In the genomic region with DNA sequence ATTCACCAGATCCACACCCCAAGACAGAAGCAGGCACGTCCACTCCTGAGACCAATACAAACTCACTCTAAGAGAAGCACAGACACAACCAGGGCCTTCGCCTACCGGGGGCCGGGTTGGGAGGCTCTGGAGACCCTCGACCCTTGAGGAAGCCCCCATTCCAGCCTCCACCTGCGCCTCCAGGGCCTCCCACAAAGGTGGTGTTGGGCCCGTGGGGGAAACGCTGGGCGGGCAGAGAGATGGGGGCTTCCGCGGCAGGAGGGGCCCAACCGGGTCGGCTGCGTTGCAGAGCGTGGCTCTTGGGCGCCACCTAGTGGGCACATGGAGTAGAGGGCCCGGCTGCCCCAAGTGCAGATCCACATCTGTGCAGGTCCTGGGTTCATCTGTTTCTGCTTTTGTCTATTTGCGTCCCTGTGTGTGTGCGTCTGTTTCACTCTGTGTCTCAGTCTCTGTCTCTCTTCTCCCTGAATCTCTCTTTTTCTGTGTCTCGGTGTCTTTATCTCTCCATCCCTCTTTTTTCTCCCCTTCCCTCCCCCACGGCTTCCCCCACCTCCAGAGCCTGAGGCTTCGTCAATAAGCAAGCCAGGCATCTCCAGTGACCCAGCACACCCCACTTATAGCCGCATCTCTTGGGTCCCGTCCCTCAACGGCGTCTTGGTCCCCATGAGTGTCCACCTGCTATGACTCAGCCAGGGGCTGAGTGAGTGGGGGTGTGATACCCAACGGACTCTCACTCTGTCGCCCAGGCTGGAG, we compare ENCODE assay signal across 1 cellular context.
TF ChIP-seq lines count a peak whose summit lies in the region.

No MANE protein-coding gene starts in this region.

TF ChIP-seq in K562, 482 proteins besides CTCF, POLR2A, EP300 and RAD21 (continued from another document and continues in another):
- TF ChIP-seq BCLAF1 (IDR thresholded peaks at IDR 0.05; ENCODE audit: borderline replicate concordance in 1 of 2, control insufficient read depth in 1 of 2, low read depth in 2 of 2, low read length in 1 of 2) (no peak), SPI1 (IDR thresholded peaks at IDR 0.05; ENCODE audit: borderline replicate concordance, low read depth, low read length) (no peak), KLF1 (tag; IDR thresholded peaks at IDR 0.05) (no peak), STAG1 (CRISPR knock-in tag; IDR thresholded peaks at IDR 0.05; ENCODE audit: borderline replicate concordance) (peak; percentile 52), TOE1 (IDR thresholded peaks at IDR 0.05; ENCODE audit: borderline replicate concordance) (no peak), TOE1 (CRISPR knock-in tag; IDR thresholded peaks at IDR 0.05; ENCODE audit: borderline replicate concordance, low read depth) (no peak), NCOA6 (IDR thresholded peaks at IDR 0.05) (no peak), PTTG1 (tag; IDR thresholded peaks at IDR 0.05; ENCODE audit: low read depth) (no peak), GTF2A2 (tag; IDR thresholded peaks at IDR 0.05) (no peak), ATF1 (CRISPR knock-in tag; IDR thresholded peaks at IDR 0.05) (no peak), ATF1 (tag; IDR thresholded peaks at IDR 0.05) (no peak), MTA3 (IDR thresholded peaks at IDR 0.05; ENCODE audit: borderline replicate concordance) (0 out of 2 replicates have a peak, but pooled peaks have one; percentile 51), CCAR2 (IDR thresholded peaks at IDR 0.05; ENCODE audit: low read depth, low read length) (no peak), PTRF (tag; IDR thresholded peaks at IDR 0.05) (no peak), TAF7 (tag; IDR thresholded peaks at IDR 0.05) (no peak), ZNF699 (CRISPR knock-in tag; IDR thresholded peaks at IDR 0.05; ENCODE audit: insufficient replicate concordance) (no peak), DMBX1 (CRISPR knock-in tag; IDR thresholded peaks at IDR 0.05; ENCODE audit: borderline replicate concordance) (no peak), ZNF408 (CRISPR knock-in tag; IDR thresholded peaks at IDR 0.05; ENCODE audit: low read depth) (no peak), TFE3 (CRISPR knock-in tag; IDR thresholded peaks at IDR 0.05) (no peak), NRF1 (conservative IDR thresholded peaks at IDR 0.05 in 1 of 2, IDR thresholded peaks at IDR 0.05 in 1 of 2) (no peak), KAT7 (CRISPR knock-in tag; IDR thresholded peaks at IDR 0.05; ENCODE audit: borderline replicate concordance) (no peak), TSHZ1 (CRISPR knock-in tag; IDR thresholded peaks at IDR 0.05) (no peak), GATAD2A (IDR thresholded peaks at IDR 0.05) (no peak), ARID1B (IDR thresholded peaks at IDR 0.05) (no peak), HDAC1 (IDR thresholded peaks at IDR 0.05) (no peak), RBM17 (IDR thresholded peaks at IDR 0.05; ENCODE audit: borderline replicate concordance, low read depth, low read length) (no peak), SOX6 (IDR thresholded peaks at IDR 0.05) (no peak)
- TF ChIP-seq, protein P1, sequence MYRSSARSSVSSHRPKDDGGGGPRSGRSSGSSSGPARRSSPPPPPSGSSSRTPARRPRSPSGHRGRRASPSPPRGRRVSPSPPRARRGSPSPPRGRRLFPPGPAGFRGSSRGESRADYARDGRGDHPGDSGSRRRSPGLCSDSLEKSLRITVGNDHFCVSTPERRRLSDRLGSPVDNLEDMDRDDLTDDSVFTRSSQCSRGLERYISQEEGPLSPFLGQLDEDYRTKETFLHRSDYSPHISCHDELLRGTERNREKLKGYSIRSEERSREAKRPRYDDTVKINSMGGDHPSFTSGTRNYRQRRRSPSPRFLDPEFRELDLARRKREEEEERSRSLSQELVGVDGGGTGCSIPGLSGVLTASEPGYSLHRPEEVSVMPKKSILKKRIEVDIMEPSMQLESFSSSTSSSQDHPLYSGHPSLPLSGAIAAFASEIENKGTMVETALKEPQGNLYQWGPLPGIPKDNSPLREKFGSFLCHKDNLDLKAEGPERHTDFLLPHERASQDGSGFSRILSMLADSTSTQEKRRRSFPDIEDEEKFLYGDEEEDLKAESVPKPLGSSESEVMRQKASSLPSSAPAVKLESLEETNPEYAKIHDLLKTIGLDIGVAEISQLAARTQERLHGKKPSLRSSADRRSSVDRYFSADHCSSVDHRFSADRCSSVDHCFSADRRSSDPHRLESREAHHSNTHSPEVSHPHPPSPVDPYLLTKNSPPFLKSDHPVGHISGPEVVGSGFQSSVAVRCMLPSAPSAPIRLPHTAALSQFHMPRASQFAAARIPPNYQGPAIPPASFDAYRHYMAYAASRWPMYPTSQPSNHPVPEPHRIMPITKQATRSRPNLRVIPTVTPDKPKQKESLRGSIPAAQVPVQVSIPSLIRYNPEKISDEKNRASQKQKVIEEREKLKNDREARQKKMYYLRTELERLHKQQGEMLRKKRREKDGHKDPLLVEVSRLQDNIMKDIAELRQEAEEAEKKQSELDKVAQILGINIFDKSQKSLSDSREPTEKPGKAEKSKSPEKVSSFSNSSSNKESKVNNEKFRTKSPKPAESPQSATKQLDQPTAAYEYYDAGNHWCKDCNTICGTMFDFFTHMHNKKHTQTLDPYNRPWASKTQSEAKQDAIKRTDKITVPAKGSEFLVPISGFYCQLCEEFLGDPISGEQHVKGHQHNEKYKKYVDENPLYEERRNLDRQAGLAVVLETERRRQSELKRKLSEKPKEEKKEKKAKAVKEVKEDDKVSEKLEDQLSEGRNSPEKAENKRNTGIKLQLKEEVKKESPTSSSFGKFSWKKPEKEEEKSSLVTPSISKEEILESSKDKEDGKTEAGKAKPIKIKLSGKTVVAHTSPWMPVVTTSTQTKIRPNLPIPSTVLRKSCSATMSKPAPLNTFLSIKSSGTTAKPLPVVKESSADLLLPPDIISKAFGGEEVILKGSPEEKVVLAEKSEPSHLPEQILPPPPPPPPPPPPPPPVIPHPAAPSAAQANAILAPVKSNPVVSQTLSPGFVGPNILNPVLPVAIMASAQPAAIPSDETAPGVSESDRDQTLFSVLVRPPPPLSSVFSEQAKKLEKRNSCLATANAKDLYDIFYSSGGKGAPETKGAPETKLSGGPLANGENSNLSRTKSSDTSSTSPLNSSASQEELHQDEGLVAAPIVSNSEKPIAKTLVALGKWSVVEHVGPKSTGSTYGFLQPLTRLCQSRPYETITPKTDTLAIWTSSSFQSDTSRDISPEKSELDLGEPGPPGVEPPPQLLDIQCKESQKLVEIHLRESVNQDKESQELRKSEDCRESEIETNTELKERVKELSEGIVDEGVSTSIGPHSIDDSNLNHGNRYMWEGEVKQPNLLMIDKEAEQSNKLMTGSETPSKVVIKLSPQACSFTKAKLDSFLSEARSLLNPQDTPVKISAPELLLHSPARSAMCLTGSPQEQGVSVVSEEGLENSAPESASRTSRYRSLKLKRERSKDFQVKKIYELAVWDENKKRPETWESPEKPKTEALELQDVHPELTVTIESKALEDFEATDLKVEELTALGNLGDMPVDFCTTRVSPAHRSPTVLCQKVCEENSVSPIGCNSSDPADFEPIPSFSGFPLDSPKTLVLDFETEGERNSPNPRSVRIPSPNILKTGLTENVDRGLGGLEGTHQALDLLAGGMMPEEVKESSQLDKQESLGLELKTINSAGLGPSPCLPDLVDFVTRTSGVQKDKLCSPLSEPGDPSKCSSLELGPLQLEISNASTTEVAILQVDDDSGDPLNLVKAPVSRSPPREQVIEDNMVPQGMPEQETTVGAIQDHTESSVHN (IDR thresholded peaks at IDR 0.05; ENCODE audit: borderline replicate concordance in 1 of 2, low read depth in 1 of 2) = no peak
- TF ChIP-seq, protein P2, sequence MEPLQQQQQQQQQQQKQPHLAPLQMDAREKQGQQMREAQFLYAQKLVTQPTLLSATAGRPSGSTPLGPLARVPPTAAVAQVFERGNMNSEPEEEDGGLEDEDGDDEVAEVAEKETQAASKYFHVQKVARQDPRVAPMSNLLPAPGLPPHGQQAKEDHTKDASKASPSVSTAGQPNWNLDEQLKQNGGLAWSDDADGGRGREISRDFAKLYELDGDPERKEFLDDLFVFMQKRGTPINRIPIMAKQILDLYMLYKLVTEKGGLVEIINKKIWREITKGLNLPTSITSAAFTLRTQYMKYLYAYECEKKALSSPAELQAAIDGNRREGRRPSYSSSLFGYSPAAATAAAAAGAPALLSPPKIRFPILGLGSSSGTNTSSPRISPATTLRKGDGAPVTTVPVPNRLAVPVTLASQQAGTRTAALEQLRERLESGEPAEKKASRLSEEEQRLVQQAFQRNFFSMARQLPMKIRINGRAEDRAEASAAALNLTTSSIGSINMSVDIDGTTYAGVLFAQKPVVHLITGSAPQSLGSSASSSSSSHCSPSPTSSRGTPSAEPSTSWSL (CRISPR knock-in tag; IDR thresholded peaks at IDR 0.05; ENCODE audit: borderline replicate concordance) = no peak
- TF ChIP-seq, protein P3, sequence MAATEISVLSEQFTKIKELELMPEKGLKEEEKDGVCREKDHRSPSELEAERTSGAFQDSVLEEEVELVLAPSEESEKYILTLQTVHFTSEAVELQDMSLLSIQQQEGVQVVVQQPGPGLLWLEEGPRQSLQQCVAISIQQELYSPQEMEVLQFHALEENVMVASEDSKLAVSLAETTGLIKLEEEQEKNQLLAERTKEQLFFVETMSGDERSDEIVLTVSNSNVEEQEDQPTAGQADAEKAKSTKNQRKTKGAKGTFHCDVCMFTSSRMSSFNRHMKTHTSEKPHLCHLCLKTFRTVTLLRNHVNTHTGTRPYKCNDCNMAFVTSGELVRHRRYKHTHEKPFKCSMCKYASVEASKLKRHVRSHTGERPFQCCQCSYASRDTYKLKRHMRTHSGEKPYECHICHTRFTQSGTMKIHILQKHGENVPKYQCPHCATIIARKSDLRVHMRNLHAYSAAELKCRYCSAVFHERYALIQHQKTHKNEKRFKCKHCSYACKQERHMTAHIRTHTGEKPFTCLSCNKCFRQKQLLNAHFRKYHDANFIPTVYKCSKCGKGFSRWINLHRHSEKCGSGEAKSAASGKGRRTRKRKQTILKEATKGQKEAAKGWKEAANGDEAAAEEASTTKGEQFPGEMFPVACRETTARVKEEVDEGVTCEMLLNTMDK (IDR thresholded peaks at IDR 0.05; ENCODE audit: borderline replicate concordance, insufficient read depth, low read depth, low read length, poor library complexity, severe bottlenecking) = peak; percentile 54
- TF ChIP-seq, protein P4, sequence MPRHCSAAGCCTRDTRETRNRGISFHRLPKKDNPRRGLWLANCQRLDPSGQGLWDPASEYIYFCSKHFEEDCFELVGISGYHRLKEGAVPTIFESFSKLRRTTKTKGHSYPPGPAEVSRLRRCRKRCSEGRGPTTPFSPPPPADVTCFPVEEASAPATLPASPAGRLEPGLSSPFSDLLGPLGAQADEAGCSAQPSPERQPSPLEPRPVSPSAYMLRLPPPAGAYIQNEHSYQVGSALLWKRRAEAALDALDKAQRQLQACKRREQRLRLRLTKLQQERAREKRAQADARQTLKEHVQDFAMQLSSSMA (CRISPR knock-in tag; IDR thresholded peaks at IDR 0.05) = no peak
